8 cellular contexts compared by ENCODE assay signal in genomic region chr2:162073776-162074578, GRCh38. TPM values are rescaled to one million over a fixed set of nuclear protein-coding genes. Genes with fewer than 3 reads are reported as not detected.
DNase-seq lines count a peak whose midpoint lies in the region; ATAC-seq and TF ChIP-seq lines count a peak whose summit lies in the region.

DPP4 (minus strand) TSS chr2:162074215; CDS start chr2:162073981, 234 bp downstream.

- H3K27me3 ChIP-seq in DOHH2 (ENCODE audit: control insufficient read depth, low read length) (peaks cover 21% of the 10 kb centered on the region), mucosa of rectum (ENCODE audit: control insufficient read depth in 2 of 2, insufficient read depth in 2 of 2, low read length in 2 of 2) (peaks cover 0 to 2% of the 10 kb centered on the region in 2 donors), BE2C (no peaks in the 10 kb centered on the region)

- no peak for TF ChIP-seq CTCF in DOHH2 (IDR thresholded peaks at IDR 0.05; ENCODE audit: low read depth, low read length, poor library complexity, severe bottlenecking)
- TF ChIP-seq CTCF in GM20000 (IDR thresholded peaks at IDR 0.05; ENCODE audit: extremely low read depth, missing control alignments), result no peak
- no peak for TF ChIP-seq CTCF in BE2C (IDR thresholded peaks at IDR 0.05; ENCODE audit: low read depth, low read length)

- peak within 1 kb of the TSS; percentile 56 to 73 for H3K9ac ChIP-seq in mucosa of rectum (ENCODE audit: low read depth in 1 of 2, low read length in 2 of 2)

- H3K4me3 ChIP-seq in DOHH2 (ENCODE audit: low read length) (peak within 1 kb of the TSS; percentile 62), mucosa of rectum (ENCODE audit: low read length in 2 of 2) (peak within 1 kb of the TSS; percentile 73 to 85), BE2C (ENCODE audit: low read depth, low read length) (no peak within 1 kb of the TSS)

- H3K9me3 ChIP-seq in DOHH2 (ENCODE audit: control insufficient read depth, insufficient read depth, low read length), result no peaks in the 10 kb centered on the region
- no peaks in the 10 kb centered on the region for H3K9me3 ChIP-seq in mucosa of rectum (ENCODE audit: control insufficient read depth in 2 of 2, low read length in 2 of 2)
- H3K9me3 ChIP-seq in BE2C, result no peaks in the 10 kb centered on the region

- H3F3A ChIP-seq in DOHH2 (ENCODE audit: control insufficient read depth, insufficient read depth), result no peaks in the 10 kb centered on the region

- H3K4me1 ChIP-seq in DOHH2 (ENCODE audit: control insufficient read depth, low read length) (peaks cover 9% of the 10 kb centered on the region), mucosa of rectum (ENCODE audit: control insufficient read depth in 2 of 2, insufficient read depth in 2 of 2, low read length in 2 of 2) (peaks cover 8 to 12% of the 10 kb centered on the region in 2 donors), BE2C (no peaks in the 10 kb centered on the region)

- H3K9me2 ChIP-seq in DOHH2 (replicated peaks; ENCODE audit: control insufficient read depth, low read length), result no peaks in the 10 kb centered on the region

- H3K36me3 ChIP-seq in DOHH2 (ENCODE audit: control insufficient read depth, low read length) (no peaks in the 10 kb centered on the region), mucosa of rectum (ENCODE audit: control insufficient read depth in 2 of 2, insufficient read depth in 2 of 2, low read length in 2 of 2) (no peaks in the 10 kb centered on the region), BE2C (no peaks in the 10 kb centered on the region)

- peak; percentile 66 for ATAC-seq in HG03575 (IDR thresholded peaks at IDR 0.05; ENCODE audit: extremely low read depth, insufficient number of reproducible peaks, low FRiP score, unreplicated experiment)

- no peak within 1 kb of the TSS for H3K27ac ChIP-seq in DOHH2 (ENCODE audit: low read depth, low read length)
- H3K27ac ChIP-seq in mucosa of rectum (ENCODE audit: low read depth in 2 of 2, low read length in 2 of 2), result peak within 1 kb of the TSS; percentile 35 to 49

- DNase-seq in GM20000 (ENCODE audit: low spot score) (peak; percentile 88), BE2C (no peak)
- DNase-seq in activated CD4-positive, CD25-positive, alpha-beta regulatory T cell treated with anti-CD3 and anti-CD28 coated beads, Interleukin-2, amount 50 U/mL, for 72 hours, result peak; percentile 71
- peak; percentile 18 for DNase-seq in effector CD8-positive, alpha-beta T cell (lab: John Stamatoyannopoulos, UW)
- DNase-seq in stimulated activated naive CD4-positive, alpha-beta T cell treated with Interleukin-2 at 50 U/mL for 16 hours (lab: John Stamatoyannopoulos, UW), result peak; percentile 48

- H3K79me2 ChIP-seq in DOHH2 (ENCODE audit: control insufficient read depth, low read length), result no peaks in the 10 kb centered on the region

- no peaks in the 10 kb centered on the region for H4K20me1 ChIP-seq in DOHH2 (ENCODE audit: control insufficient read depth, insufficient read depth, low read depth, low read length)

- H3K4me2 ChIP-seq in DOHH2 (ENCODE audit: low read length), result peak within 1 kb of the TSS; percentile 63

RNA-seq across cellular contexts. Expression of gene DPP4, which starts in this region (rescaled TPM):
- polyA plus RNA-seq in BE2C (2012; ENCODE audit: insufficient read depth, insufficient read length, low read depth), result not detected
